Comparison of ENCODE assay signal across 8 cellular contexts in genomic region chr14:23478109-23478698, GRCh38. TPM values are rescaled to one million over a fixed set of nuclear protein-coding genes. Genes with fewer than 3 reads are reported as not detected.
DNase-seq lines count a peak whose midpoint lies in the region; ATAC-seq and TF ChIP-seq lines count a peak whose summit lies in the region.

No MANE protein-coding gene starts in this region.

- ATAC-seq in sciatic nerve (peak; percentile 64), HG02840 (IDR thresholded peaks at IDR 0.05; ENCODE audit: low FRiP score, unreplicated experiment) (no peak)

- TF ChIP-seq CTCF in LNCAP (IDR thresholded peaks at IDR 0.05) = peak; percentile 81

- intact Hi-C loops in sciatic nerve (cut with DNase I) = no loop called here

- DNase-seq in DMS53 (lab: John Stamatoyannopoulos, UW) (peak; percentile 75), SIG-M5 treated with dmso at 0.1 percent for 504 hours (lab: John Stamatoyannopoulos, UW; ENCODE audit: unreplicated experiment) (peak; percentile 53), glomerular visceral epithelial cell (ENCODE audit: extremely low spot score) (peak; percentile 71), sciatic nerve (ENCODE audit: low spot score) (peak; percentile 75), KG1 (lab: John Stamatoyannopoulos, UW) (no peak)
- peak; percentile 85 for DNase-seq in activated effector memory CD4-positive, alpha-beta T cell treated with anti-CD3 and anti-CD28 coated beads, Interleukin-2, amount 50 U/mL, for 16 hours

RNA-seq across cellular contexts. Expression of gene NGDN, which starts 8.7 kb away (rescaled TPM):
- 41.1 TPM for total RNA-seq in sciatic nerve

RNA-seq across cellular contexts. Expression of gene MYH7, which starts 42.7 kb away (rescaled TPM):
- total RNA-seq in sciatic nerve = 0.18 TPM
